In the genomic region with DNA sequence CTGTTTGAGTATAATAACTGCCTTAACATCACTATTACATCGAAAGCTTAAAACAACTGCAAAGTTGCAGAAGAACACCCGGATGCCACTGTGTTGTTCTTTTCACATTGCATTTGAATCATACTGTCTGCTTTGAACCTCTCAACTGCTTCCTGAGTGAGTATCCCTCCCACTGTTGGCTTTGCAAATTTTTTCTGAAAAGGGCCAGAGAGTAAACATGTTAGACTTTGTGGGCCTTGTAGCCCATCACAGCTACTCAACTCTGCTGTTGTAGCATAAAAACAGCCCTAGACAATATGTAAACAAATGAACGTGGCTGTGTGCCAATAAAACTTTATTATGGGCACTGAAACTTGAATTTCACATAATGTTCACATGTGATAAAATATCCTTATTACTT, we compare ENCODE assay signal across 2 cellular contexts.
TF ChIP-seq lines count a peak whose summit lies in the region.

No MANE protein-coding gene starts in this region.

TF ChIP-seq in IMR-90, 13 proteins besides CTCF, POLR2A, EP300 and RAD21:
- no peak for TF ChIP-seq RFX5 (IDR thresholded peaks at IDR 0.05; ENCODE audit: low read depth, low read length)
- TF ChIP-seq MAFK (IDR thresholded peaks at IDR 0.05; ENCODE audit: low read depth, low read length), result no peak
- TF ChIP-seq, protein P1, sequence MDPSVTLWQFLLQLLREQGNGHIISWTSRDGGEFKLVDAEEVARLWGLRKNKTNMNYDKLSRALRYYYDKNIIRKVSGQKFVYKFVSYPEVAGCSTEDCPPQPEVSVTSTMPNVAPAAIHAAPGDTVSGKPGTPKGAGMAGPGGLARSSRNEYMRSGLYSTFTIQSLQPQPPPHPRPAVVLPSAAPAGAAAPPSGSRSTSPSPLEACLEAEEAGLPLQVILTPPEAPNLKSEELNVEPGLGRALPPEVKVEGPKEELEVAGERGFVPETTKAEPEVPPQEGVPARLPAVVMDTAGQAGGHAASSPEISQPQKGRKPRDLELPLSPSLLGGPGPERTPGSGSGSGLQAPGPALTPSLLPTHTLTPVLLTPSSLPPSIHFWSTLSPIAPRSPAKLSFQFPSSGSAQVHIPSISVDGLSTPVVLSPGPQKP (IDR thresholded peaks at IDR 0.05; ENCODE audit: borderline replicate concordance, low read depth, low read length), result no peak
- no peak for TF ChIP-seq CHD1 (IDR thresholded peaks at IDR 0.05; ENCODE audit: low read depth, low read length)

TF ChIP-seq in K562, 482 proteins besides CTCF, POLR2A, EP300 and RAD21:
- TF ChIP-seq, protein P2, sequence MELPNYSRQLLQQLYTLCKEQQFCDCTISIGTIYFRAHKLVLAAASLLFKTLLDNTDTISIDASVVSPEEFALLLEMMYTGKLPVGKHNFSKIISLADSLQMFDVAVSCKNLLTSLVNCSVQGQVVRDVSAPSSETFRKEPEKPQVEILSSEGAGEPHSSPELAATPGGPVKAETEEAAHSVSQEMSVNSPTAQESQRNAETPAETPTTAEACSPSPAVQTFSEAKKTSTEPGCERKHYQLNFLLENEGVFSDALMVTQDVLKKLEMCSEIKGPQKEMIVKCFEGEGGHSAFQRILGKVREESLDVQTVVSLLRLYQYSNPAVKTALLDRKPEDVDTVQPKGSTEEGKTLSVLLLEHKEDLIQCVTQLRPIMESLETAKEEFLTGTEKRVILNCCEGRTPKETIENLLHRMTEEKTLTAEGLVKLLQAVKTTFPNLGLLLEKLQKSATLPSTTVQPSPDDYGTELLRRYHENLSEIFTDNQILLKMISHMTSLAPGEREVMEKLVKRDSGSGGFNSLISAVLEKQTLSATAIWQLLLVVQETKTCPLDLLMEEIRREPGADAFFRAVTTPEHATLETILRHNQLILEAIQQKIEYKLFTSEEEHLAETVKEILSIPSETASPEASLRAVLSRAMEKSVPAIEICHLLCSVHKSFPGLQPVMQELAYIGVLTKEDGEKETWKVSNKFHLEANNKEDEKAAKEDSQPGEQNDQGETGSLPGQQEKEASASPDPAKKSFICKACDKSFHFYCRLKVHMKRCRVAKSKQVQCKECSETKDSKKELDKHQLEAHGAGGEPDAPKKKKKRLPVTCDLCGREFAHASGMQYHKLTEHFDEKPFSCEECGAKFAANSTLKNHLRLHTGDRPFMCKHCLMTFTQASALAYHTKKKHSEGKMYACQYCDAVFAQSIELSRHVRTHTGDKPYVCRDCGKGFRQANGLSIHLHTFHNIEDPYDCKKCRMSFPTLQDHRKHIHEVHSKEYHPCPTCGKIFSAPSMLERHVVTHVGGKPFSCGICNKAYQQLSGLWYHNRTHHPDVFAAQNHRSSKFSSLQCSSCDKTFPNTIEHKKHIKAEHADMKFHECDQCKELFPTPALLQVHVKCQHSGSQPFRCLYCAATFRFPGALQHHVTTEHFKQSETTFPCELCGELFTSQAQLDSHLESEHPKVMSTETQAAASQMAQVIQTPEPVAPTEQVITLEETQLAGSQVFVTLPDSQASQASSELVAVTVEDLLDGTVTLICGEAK (IDR thresholded peaks at IDR 0.05), result peak; percentile 81
- TF ChIP-seq, protein P2 (CRISPR knock-in tag; IDR thresholded peaks at IDR 0.05), result no peak
- TF ChIP-seq NFIC (IDR thresholded peaks at IDR 0.05) (peak; percentile 47; the same call in 1 of the 2 replicates), TRIM24 (IDR thresholded peaks at IDR 0.05) (no peak)
TF ChIP-seq in K562: peak in this region for 2.
